In genomic region chr16:49921106-49921505, GRCh38 we compare ENCODE assay signal across 18 cellular contexts.
"Had no signal": no experiment of that assay in that cellular context is flagged by ENCODE, and none has a peak within 500 bp of the region (broad histone marks: within the 10 kb centered on the region; RNA-seq: fewer than 3 reads in every experiment).

No MANE protein-coding gene starts in this region.

- H3K27ac ChIP-seq: brain microvascular endothelial cell, coronary artery, dorsolateral prefrontal cortex had no signal

- DNase-seq: activated CD4-positive, CD25-positive, alpha-beta regulatory T cell; activated CD4-positive, CD25-positive, alpha-beta regulatory T cell treated with anti-CD3 and anti-CD28 coated beads, Interleukin-2, amount 50 U/mL, for 72 hours; amniotic stem cell; cerebellar nuclear complex; effector memory CD4-positive, alpha-beta T cell had no signal

- H3K27ac Mint-ChIP-seq: activated CD4-positive, alpha-beta T cell treated with anti-CD3 and anti-CD28 coated beads for 36 hours; activated CD4-positive, alpha-beta T cell treated with anti-CD3 and anti-CD28 coated beads, Interleukin-2, amount 10 ng/mL, durations not matched to agents 7 days and 5 days; activated CD8-positive, alpha-beta T cell treated with anti-CD3 and anti-CD28 coated beads for 36 hours; activated naive CD4-positive, alpha-beta T cell treated with anti-CD3 and anti-CD28 coated beads, Interleukin-2, amount 10 ng/mL, durations not matched to agents 7 days and 5 days; activated naive CD8-positive, alpha-beta T cell; activated T-helper 1 cell treated with anti-CD3 and anti-CD28 coated beads, Interleukin-12 subunit alpha, Interleukin-12 subunit beta, Interleukin-2, Interleukin-4 antibody, amounts not matched to agents 30 ng/mL and 10 ng/mL and 1 ng/mL, durations not matched to agents 14 hours and 24 hours and 36 hours; activated T-helper 2 cell treated with anti-CD3 and anti-CD28 coated beads, Interferon-gamma antibody, Interleukin-2, Interleukin-4, amounts not matched to agents 10 μg/mL and 5 μg/mL and 100 μg/mL, durations not matched to agents 14 hours and 24 hours and 36 hours; dendritic cell treated with granulocyte-macrophage colony-stimulating factor and Interleukin-4, amounts not matched to agents 40 ng/mL and 50 ng/mL, for 4 days; endodermal cell had no signal

- H3K4me3 ChIP-seq: coronary artery, dorsolateral prefrontal cortex had no signal

- H3K27me3 ChIP-seq: brain microvascular endothelial cell had no signal

- H3K9me3 Mint-ChIP-seq: activated CD4-positive, alpha-beta T cell treated with anti-CD3 and anti-CD28 coated beads, Interleukin-2, amount 10 ng/mL, durations not matched to agents 7 days and 5 days; activated CD8-positive, alpha-beta T cell treated with anti-CD3 and anti-CD28 coated beads for 36 hours; activated naive CD4-positive, alpha-beta T cell treated with anti-CD3 and anti-CD28 coated beads, Interleukin-2, amount 10 ng/mL, durations not matched to agents 7 days and 5 days; activated T-cell treated with anti-CD3 and anti-CD28 coated beads, Interleukin-2, amount 50 U/mL, for 4 hours; activated T-helper 1 cell treated with anti-CD3 and anti-CD28 coated beads, Interleukin-12 subunit alpha, Interleukin-12 subunit beta, Interleukin-2, Interleukin-4 antibody, amounts not matched to agents 30 ng/mL and 10 ng/mL and 1 ng/mL, durations not matched to agents 14 hours and 24 hours and 36 hours; activated T-helper 2 cell treated with anti-CD3 and anti-CD28 coated beads, Interferon-gamma antibody, Interleukin-2, Interleukin-4, amounts not matched to agents 10 μg/mL and 5 μg/mL and 100 μg/mL, durations not matched to agents 14 hours and 24 hours and 36 hours; dendritic cell treated with granulocyte-macrophage colony-stimulating factor and Interleukin-4, amounts not matched to agents 40 ng/mL and 50 ng/mL, for 4 days; endodermal cell had no signal

- H3K4me1 Mint-ChIP-seq: activated CD4-positive, alpha-beta T cell treated with anti-CD3 and anti-CD28 coated beads for 36 hours; activated CD4-positive, alpha-beta T cell treated with anti-CD3 and anti-CD28 coated beads, Interleukin-2, amount 10 ng/mL, durations not matched to agents 7 days and 5 days; activated naive CD4-positive, alpha-beta T cell treated with anti-CD3 and anti-CD28 coated beads, Interleukin-2, amount 10 ng/mL, durations not matched to agents 7 days and 5 days had no signal

- H3K4me3 Mint-ChIP-seq: activated CD4-positive, alpha-beta T cell treated with anti-CD3 and anti-CD28 coated beads for 36 hours; activated CD4-positive, alpha-beta T cell treated with anti-CD3 and anti-CD28 coated beads, Interleukin-2, amount 10 ng/mL, durations not matched to agents 7 days and 5 days; activated CD8-positive, alpha-beta T cell treated with anti-CD3 and anti-CD28 coated beads for 36 hours; activated naive CD4-positive, alpha-beta T cell treated with anti-CD3 and anti-CD28 coated beads, Interleukin-2, amount 10 ng/mL, durations not matched to agents 7 days and 5 days; activated naive CD8-positive, alpha-beta T cell; activated T-cell treated with anti-CD3 and anti-CD28 coated beads, Interleukin-2, amount 50 U/mL, for 4 hours; activated T-helper 1 cell treated with anti-CD3 and anti-CD28 coated beads, Interleukin-12 subunit alpha, Interleukin-12 subunit beta, Interleukin-2, Interleukin-4 antibody, amounts not matched to agents 30 ng/mL and 10 ng/mL and 1 ng/mL, durations not matched to agents 14 hours and 24 hours and 36 hours; dendritic cell treated with granulocyte-macrophage colony-stimulating factor and Interleukin-4, amounts not matched to agents 40 ng/mL and 50 ng/mL, for 4 days; endodermal cell had no signal

- ATAC-seq: activated T-cell treated with anti-CD3 and anti-CD28 coated beads, Interleukin-2, amount 50 U/mL, for 4 hours had no signal

- H3K36me3 ChIP-seq: brain microvascular endothelial cell had no signal

- H3K36me3 Mint-ChIP-seq: activated naive CD4-positive, alpha-beta T cell treated with anti-CD3 and anti-CD28 coated beads, Interleukin-2, amount 10 ng/mL, durations not matched to agents 7 days and 5 days; activated naive CD8-positive, alpha-beta T cell had no signal
